14 cellular contexts compared by ENCODE assay signal in genomic region chr1:75392278-75392677, GRCh38.
DNase-seq lines count a peak whose midpoint lies in the region; ATAC-seq and TF ChIP-seq lines count a peak whose summit lies in the region.
"Had no signal": no experiment of that assay in that cellular context is flagged by ENCODE, and none has a peak within 500 bp of the region (broad histone marks: within the 10 kb centered on the region; RNA-seq: fewer than 3 reads in every experiment).

No MANE protein-coding gene starts in this region.

- no peaks in the 10 kb centered on the region for H3K27me3 Mint-ChIP-seq in type B pancreatic cell

- H3K4me3 ChIP-seq in DOHH2 (ENCODE audit: low read length), result peak overlapping the region; percentile 49
- H3K4me3 ChIP-seq: A549, smooth muscle cell, tibial artery had no signal

- TF ChIP-seq CTCF in DOHH2 (IDR thresholded peaks at IDR 0.05; ENCODE audit: low read depth, low read length, poor library complexity, severe bottlenecking) (no peak), type B pancreatic cell (conservative IDR thresholded peaks at IDR 0.05) (no peak)

- no peaks in the 10 kb centered on the region for H3K79me2 ChIP-seq in DOHH2 (ENCODE audit: control insufficient read depth, low read length)

- no peaks in the 10 kb centered on the region for H3K27me3 ChIP-seq in DOHH2 (ENCODE audit: control insufficient read depth, low read length)
- H3K27me3 ChIP-seq: tibial artery had no signal

- ATAC-seq in GM19452 (IDR thresholded peaks at IDR 0.05; ENCODE audit: unreplicated experiment), result peak; percentile 93
- ATAC-seq in HG02763 (IDR thresholded peaks at IDR 0.05; ENCODE audit: unreplicated experiment), result peak; percentile 97
- ATAC-seq in HG03378 (IDR thresholded peaks at IDR 0.05; ENCODE audit: unreplicated experiment), result peak; percentile 96
- ATAC-seq: A549, left lobe of liver had no signal

- no peaks in the 10 kb centered on the region for H3K9me2 ChIP-seq in DOHH2 (replicated peaks; ENCODE audit: control insufficient read depth, low read length)

- peak overlapping the region; percentile 67 for H3K4me2 ChIP-seq in DOHH2 (ENCODE audit: low read length)
- H3K4me2 ChIP-seq: A549, smooth muscle cell had no signal

- H3K36me3 ChIP-seq in DOHH2 (ENCODE audit: control insufficient read depth, low read length), result peaks cover 5% of the 10 kb centered on the region
- H3K36me3 ChIP-seq: tibial artery had no signal

- H3F3A ChIP-seq in DOHH2 (ENCODE audit: control insufficient read depth, insufficient read depth), result peaks cover 5% of the 10 kb centered on the region; the same call in 1 of the 2 replicates

- H4K20me1 ChIP-seq in DOHH2 (ENCODE audit: control insufficient read depth, insufficient read depth, low read depth, low read length), result no peaks in the 10 kb centered on the region

- no peak overlapping the region for H3K27ac Mint-ChIP-seq in type B pancreatic cell

- DNase-seq in type B pancreatic cell (ENCODE audit: extremely low spot score, unreplicated experiment), result no peak
- no peak for DNase-seq in activated CD4-positive, alpha-beta T cell treated with anti-CD3 and anti-CD28 coated beads, Interleukin-2, amount 50 U/mL, for 4 hours
- DNase-seq in HCEC 1CT, result no peak
- no peak for DNase-seq in KG1 (lab: John Stamatoyannopoulos, UW)
- DNase-seq: NCI-H1092, NCI-H446 treated with DMSO at 0.1 percent for 48 hours, tibial artery had no signal

- H3K4me3 Mint-ChIP-seq in type B pancreatic cell, result no peak overlapping the region

- H3K36me3 Mint-ChIP-seq in type B pancreatic cell, result no peaks in the 10 kb centered on the region

- no peaks in the 10 kb centered on the region for H3K4me1 Mint-ChIP-seq in type B pancreatic cell (ENCODE audit: unreplicated experiment)

- peaks cover 46% of the 10 kb centered on the region for H3K4me1 ChIP-seq in DOHH2 (ENCODE audit: control insufficient read depth, low read length)
- H3K4me1 ChIP-seq: A549, tibial artery had no signal

- H3K9me3 Mint-ChIP-seq in type B pancreatic cell, result no peaks in the 10 kb centered on the region

- H3K9me3 ChIP-seq in DOHH2 (ENCODE audit: control insufficient read depth, insufficient read depth, low read length), result peaks cover 12% of the 10 kb centered on the region
- H3K9me3 ChIP-seq: A549 had no signal

- H3K27ac ChIP-seq in DOHH2 (ENCODE audit: low read depth, low read length), result peak overlapping the region; percentile 82
- H3K27ac ChIP-seq: A549, tibial artery had no signal
